2 cellular contexts compared by ENCODE assay signal in genomic region chr1:145891143-145891542, GRCh38.
TF ChIP-seq lines count a peak whose summit lies in the region.

No MANE protein-coding gene starts in this region.

TF ChIP-seq in A549, 52 proteins besides CTCF, POLR2A, EP300 and RAD21:
- TF ChIP-seq HOXB5 (CRISPR knock-in tag; IDR thresholded peaks at IDR 0.05) (no peak), SREBF2 (IDR thresholded peaks at IDR 0.05) (no peak), MYC (IDR thresholded peaks at IDR 0.05; ENCODE audit: borderline replicate concordance, low read length) (no peak), BHLHE40 (IDR thresholded peaks at IDR 0.05; ENCODE audit: low read depth, low read length) (no peak), RCOR1 (IDR thresholded peaks at IDR 0.05; ENCODE audit: low read depth, low read length) (no peak), ZSCAN20 (CRISPR knock-in tag; IDR thresholded peaks at IDR 0.05) (no peak), CBX2 (IDR thresholded peaks at IDR 0.05; ENCODE audit: borderline replicate concordance, low read depth) (no peak), RFX5 (IDR thresholded peaks at IDR 0.05) (no peak), PHF8 (IDR thresholded peaks at IDR 0.05; ENCODE audit: borderline replicate concordance, low read depth) (no peak), RNF2 (IDR thresholded peaks at IDR 0.05; ENCODE audit: borderline replicate concordance, low read depth) (no peak), MAX (IDR thresholded peaks at IDR 0.05) (no peak), SMC3 (IDR thresholded peaks at IDR 0.05) (no peak), ZNF302 (CRISPR knock-in tag; IDR thresholded peaks at IDR 0.05) (no peak), FOXS1 (CRISPR knock-in tag; IDR thresholded peaks at IDR 0.05) (no peak), JUN (IDR thresholded peaks at IDR 0.05) (no peak)

TF ChIP-seq in H1, 55 proteins besides CTCF, POLR2A, EP300 and RAD21:
- TF ChIP-seq MAX (IDR thresholded peaks at IDR 0.05), result no peak
- TF ChIP-seq ZNF274 (IDR thresholded peaks at IDR 0.05; ENCODE audit: borderline replicate concordance, extremely low read depth, low read length), result no peak
- no peak for TF ChIP-seq CHD7 (IDR thresholded peaks at IDR 0.05; ENCODE audit: insufficient replicate concordance, low read length)
- TF ChIP-seq CEBPB (IDR thresholded peaks at IDR 0.05; ENCODE audit: low read depth, low read length), result no peak
- TF ChIP-seq SUZ12 (IDR thresholded peaks at IDR 0.05; ENCODE audit: low read length), result no peak
- TF ChIP-seq POLR2AphosphoS5 (IDR thresholded peaks at IDR 0.05; ENCODE audit: low read depth, low read length), result no peak
- no peak for TF ChIP-seq POU5F1 (IDR thresholded peaks at IDR 0.05; ENCODE audit: low read depth, low read length)
- no peak for TF ChIP-seq CREB1 (IDR thresholded peaks at IDR 0.05)
- no peak for TF ChIP-seq FOSL1 (IDR thresholded peaks at IDR 0.05; ENCODE audit: insufficient read depth, low read depth, low read length)
- TF ChIP-seq BRCA1 (IDR thresholded peaks at IDR 0.05; ENCODE audit: low read depth, low read length), result no peak
- TF ChIP-seq CBX8 (IDR thresholded peaks at IDR 0.05; ENCODE audit: borderline replicate concordance, low read depth, low read length), result no peak
- TF ChIP-seq HDAC6 (IDR thresholded peaks at IDR 0.05; ENCODE audit: low read depth, low read length), result no peak
- TF ChIP-seq NANOG (IDR thresholded peaks at IDR 0.05; ENCODE audit: insufficient read depth, low read depth, low read length, poor library complexity, severe bottlenecking), result no peak
- TF ChIP-seq GTF2F1 (IDR thresholded peaks at IDR 0.05; ENCODE audit: borderline replicate concordance, low read depth, low read length), result no peak
